ENCODE assay signal across 18 cellular contexts in the genomic region with DNA sequence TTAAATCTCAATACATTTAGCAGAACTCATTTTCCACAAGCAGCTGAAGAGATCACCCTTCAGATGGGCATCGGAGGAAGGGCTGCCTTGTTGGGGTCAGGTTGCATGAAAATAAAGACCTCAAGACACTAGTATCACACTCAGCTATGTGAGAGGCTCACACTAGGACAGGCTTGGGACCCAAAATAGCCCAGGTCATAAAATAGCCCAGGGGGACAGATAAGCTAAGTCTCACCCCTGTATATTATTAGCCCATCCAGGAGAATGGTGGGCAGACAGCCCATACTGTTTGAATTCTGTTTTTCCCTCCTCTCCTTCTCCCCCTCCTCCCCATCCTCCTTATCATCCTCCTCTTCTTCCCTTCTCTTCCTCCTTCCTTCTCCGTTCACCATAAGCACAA.
DNase-seq lines count a peak whose midpoint lies in the region; ATAC-seq and TF ChIP-seq lines count a peak whose summit lies in the region.
"Had no signal": no experiment of that assay in that cellular context is flagged by ENCODE, and none has a peak within 500 bp of the region (broad histone marks: within the 10 kb centered on the region; RNA-seq: fewer than 3 reads in every experiment).

No MANE protein-coding gene starts in this region.

- H3K36me3 Mint-ChIP-seq in T-helper 1 cell treated with Interleukin-12 subunit alpha and Interleukin-12 subunit beta and Interleukin-4 antibody, amounts not matched to agents 30 μg/mL and 1 μg/mL, for 36 hours (ENCODE audit: low read depth) = no peaks in the 10 kb centered on the region
- H3K36me3 Mint-ChIP-seq: CD8-positive, alpha-beta T cell had no signal

- H3K4me1 Mint-ChIP-seq in T-helper 1 cell treated with Interleukin-12 subunit alpha and Interleukin-12 subunit beta and Interleukin-4 antibody, amounts not matched to agents 30 μg/mL and 1 μg/mL, for 36 hours (ENCODE audit: low read depth) = no peaks in the 10 kb centered on the region
- H3K4me1 Mint-ChIP-seq: B cell had no signal

- H3K4me3 ChIP-seq in left ventricle myocardium inferior (no peak overlapping the region), right atrium auricular region (no peak overlapping the region)
- H3K4me3 ChIP-seq: A549; BLaER1 treated with 17β-estradiol and CSF1 and Interleukin-3, amounts not matched to agents 10 nM and 100 nM had no signal

- ATAC-seq in Right ventricle myocardium superior (ENCODE audit: poor library complexity) = peak; percentile 76
- peak; percentile 15 to 57 for ATAC-seq in left cardiac atrium
- ATAC-seq: A549; CD8-positive, alpha-beta T cell had no signal

- TF ChIP-seq CTCF in left ventricle myocardium inferior (IDR thresholded peaks at IDR 0.05; ENCODE audit: borderline replicate concordance) (no peak), right atrium auricular region (IDR thresholded peaks at IDR 0.05) (no peak)

- intact Hi-C loops in Right ventricle myocardium superior (cut with DNase I) (no loop called here), left ventricle myocardium inferior (cut with micrococcal nuclease) (no loop called here), left cardiac atrium (cut with DNase I) (no loop called here)

- DNase-seq in T-helper 1 cell (no peak), Right ventricle myocardium superior (no peak), left ventricle myocardium inferior (no peak), left cardiac atrium (no peak), right atrium auricular region (ENCODE audit: low spot score) (no peak)
- DNase-seq: AML-193; Caco-2; Calu3; CD4-positive, alpha-beta T cell; CD8-positive, alpha-beta T cell; DMS79 treated with DMSO at 0.1 percent for 48 hours; GF-D8 had no signal

- peak overlapping the region; percentile 2 for H3K27ac Mint-ChIP-seq in T-helper 1 cell treated with Interleukin-12 subunit alpha and Interleukin-12 subunit beta and Interleukin-4 antibody, amounts not matched to agents 30 μg/mL and 1 μg/mL, for 36 hours
- H3K27ac Mint-ChIP-seq: B cell; CD4-positive, alpha-beta T cell; CD8-positive, alpha-beta T cell had no signal

- no peaks in the 10 kb centered on the region for H3K9me3 Mint-ChIP-seq in T-helper 1 cell treated with Interleukin-12 subunit alpha and Interleukin-12 subunit beta and Interleukin-4 antibody, amounts not matched to agents 30 μg/mL and 1 μg/mL, for 36 hours
- H3K9me3 Mint-ChIP-seq: CD4-positive, alpha-beta T cell; CD8-positive, alpha-beta T cell had no signal

- H3K4me1 ChIP-seq in left ventricle myocardium inferior (no peaks in the 10 kb centered on the region), right atrium auricular region (no peaks in the 10 kb centered on the region)
- H3K4me1 ChIP-seq: A549, Caco-2 had no signal

- H3K27me3 ChIP-seq in left ventricle myocardium inferior (ENCODE audit: low read depth) = no peaks in the 10 kb centered on the region
- no peaks in the 10 kb centered on the region for H3K27me3 ChIP-seq in right atrium auricular region
- H3K27me3 ChIP-seq: BLaER1 treated with 17β-estradiol and CSF1 and Interleukin-3, amounts not matched to agents 10 nM and 100 nM had no signal

- H3K36me3 ChIP-seq in left ventricle myocardium inferior = no peaks in the 10 kb centered on the region
- no peaks in the 10 kb centered on the region for H3K36me3 ChIP-seq in right atrium auricular region
- H3K36me3 ChIP-seq: BLaER1 treated with 17β-estradiol and CSF1 and Interleukin-3, amounts not matched to agents 10 nM and 100 nM had no signal

- H3K27ac ChIP-seq in left ventricle myocardium inferior (replicated peaks) = no peak overlapping the region
- H3K27ac ChIP-seq in right atrium auricular region = no peak overlapping the region
- H3K27ac ChIP-seq: 22Rv1; A549; BLaER1 treated with 17β-estradiol and CSF1 and Interleukin-3, amounts not matched to agents 10 nM and 100 nM; C4-2B had no signal

- no peaks in the 10 kb centered on the region for H3K27me3 Mint-ChIP-seq in T-helper 1 cell treated with Interleukin-12 subunit alpha and Interleukin-12 subunit beta and Interleukin-4 antibody, amounts not matched to agents 30 μg/mL and 1 μg/mL, for 36 hours (ENCODE audit: low read depth)

- no peaks in the 10 kb centered on the region for H3K9me3 ChIP-seq in left ventricle myocardium inferior (replicated peaks)
- no peaks in the 10 kb centered on the region for H3K9me3 ChIP-seq in right atrium auricular region
- H3K9me3 ChIP-seq: A549; BLaER1 treated with 17β-estradiol and CSF1 and Interleukin-3, amounts not matched to agents 10 nM and 100 nM; Caco-2 had no signal

- no peak overlapping the region for H3K4me3 Mint-ChIP-seq in T-helper 1 cell treated with Interleukin-12 subunit alpha and Interleukin-12 subunit beta and Interleukin-4 antibody, amounts not matched to agents 30 μg/mL and 1 μg/mL, for 36 hours
- H3K4me3 Mint-ChIP-seq: B cell; CD4-positive, alpha-beta T cell; CD8-positive, alpha-beta T cell had no signal
